ENCODE assay signal across 9 cellular contexts in genomic region chr13:98504371-98504963, GRCh38.
DNase-seq lines count a peak whose midpoint lies in the region; ATAC-seq and TF ChIP-seq lines count a peak whose summit lies in the region.
"Had no signal": no experiment of that assay in that cellular context is flagged by ENCODE, and none has a peak within 500 bp of the region (broad histone marks: within the 10 kb centered on the region; RNA-seq: fewer than 3 reads in every experiment).

No MANE protein-coding gene starts in this region.

- no peaks in the 10 kb centered on the region for H3K9me3 Mint-ChIP-seq in central memory CD8-positive, alpha-beta T cell
- no peaks in the 10 kb centered on the region for H3K9me3 Mint-ChIP-seq in type B pancreatic cell

- H3K4me1 Mint-ChIP-seq in central memory CD8-positive, alpha-beta T cell = peaks cover 85% of the 10 kb centered on the region
- peaks cover 74% of the 10 kb centered on the region for H3K4me1 Mint-ChIP-seq in type B pancreatic cell (ENCODE audit: unreplicated experiment)

- peaks cover 15% of the 10 kb centered on the region for H3K36me3 Mint-ChIP-seq in central memory CD8-positive, alpha-beta T cell (ENCODE audit: insufficient read depth)
- H3K36me3 Mint-ChIP-seq in type B pancreatic cell = peaks cover 25% of the 10 kb centered on the region

- H3K27ac Mint-ChIP-seq in central memory CD8-positive, alpha-beta T cell (ENCODE audit: low read depth) = peak overlapping the region; percentile 46
- H3K27ac Mint-ChIP-seq in type B pancreatic cell = no peak overlapping the region

- ATAC-seq in HG03066 (IDR thresholded peaks at IDR 0.05; ENCODE audit: low read depth, unreplicated experiment) = peak; percentile 51
- ATAC-seq in central memory CD8-positive, alpha-beta T cell (replicated peaks; ENCODE audit: extremely low read depth, poor library complexity, severe bottlenecking) = peak; percentile 80
- ATAC-seq in HG02588 (IDR thresholded peaks at IDR 0.05; ENCODE audit: unreplicated experiment) = no peak

- DNase-seq in stimulated activated CD4-positive, alpha-beta T cell treated with anti-CD3 and anti-CD28 coated beads, Interleukin-4, amount 100 ng/mL, for 24 hours = peak; percentile 26
- DNase-seq in stimulated activated CD4-positive, alpha-beta T cell treated with anti-CD3 and anti-CD28 coated beads, Interleukin-4, amount 100 ng/mL, for 1 hour = no peak
- DNase-seq in central memory CD8-positive, alpha-beta T cell (ENCODE audit: low spot score in 2 of 2) = peak in 1 of 2 donors; percentile 25
- DNase-seq in NCI-H2081 treated with DMSO at 0.1 percent for 48 hours (lab: John Stamatoyannopoulos, UW) = no peak
- DNase-seq in type B pancreatic cell (ENCODE audit: extremely low spot score, unreplicated experiment) = no peak
- no peak for DNase-seq in SK-N-DZ (ENCODE audit: low spot score)
- DNase-seq: stimulated activated CD4-positive, alpha-beta T cell treated with anti-CD3 and anti-CD28 coated beads, Interleukin-2, amount 100 ng/mL, for 24 hours had no signal

- no peak for TF ChIP-seq CTCF in type B pancreatic cell (conservative IDR thresholded peaks at IDR 0.05)

- peak overlapping the region; percentile 9 for H3K4me3 Mint-ChIP-seq in central memory CD8-positive, alpha-beta T cell
- no peak overlapping the region for H3K4me3 Mint-ChIP-seq in type B pancreatic cell

- H3K27me3 Mint-ChIP-seq in central memory CD8-positive, alpha-beta T cell = no peaks in the 10 kb centered on the region
- H3K27me3 Mint-ChIP-seq in type B pancreatic cell = no peaks in the 10 kb centered on the region
